Comparison of ENCODE assay signal across 27 cellular contexts in the genomic region with DNA sequence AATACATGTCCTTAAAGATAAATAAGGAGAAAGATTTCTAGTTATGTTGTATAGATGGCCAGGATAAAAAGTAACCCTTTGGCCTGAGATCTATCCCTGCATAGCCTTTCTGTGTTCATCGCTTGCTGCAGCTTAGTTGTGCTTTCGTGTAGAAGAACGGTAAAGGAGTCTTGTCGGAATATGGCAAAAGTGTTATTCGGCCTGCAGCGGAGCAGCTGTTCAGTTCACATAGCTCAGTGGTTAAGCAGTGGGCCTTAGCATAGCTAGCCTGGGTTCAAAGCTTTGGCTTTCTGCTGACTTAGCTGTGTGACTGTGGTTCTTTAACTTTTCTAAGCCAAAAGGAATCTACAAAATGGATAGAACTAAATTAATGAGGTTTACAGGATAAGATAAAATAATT.
"Had no signal": no experiment of that assay in that cellular context is flagged by ENCODE, and none has a peak within 500 bp of the region (broad histone marks: within the 10 kb centered on the region; RNA-seq: fewer than 3 reads in every experiment).

No MANE protein-coding gene starts in this region.

- H3K27me3 ChIP-seq: adrenal gland, colonic mucosa, dorsolateral prefrontal cortex, esophagus muscularis mucosa, gastroesophageal sphincter, ovary, right atrium auricular region, testis, upper lobe of left lung had no signal

- H3K27ac Mint-ChIP-seq: activated CD4-positive, alpha-beta T cell treated with anti-CD3 and anti-CD28 coated beads, Interleukin-2, amount 10 ng/mL, durations not matched to agents 24 days and 14 days; activated CD8-positive, alpha-beta memory T cell treated with anti-CD3 and anti-CD28 coated beads, Interleukin-2, amount 10 ng/mL, durations not matched to agents 7 days and 5 days; activated naive CD8-positive, alpha-beta T cell; activated T-helper 1 cell treated with anti-CD3 and anti-CD28 coated beads, Interleukin-12 subunit alpha, Interleukin-12 subunit beta, Interleukin-2, Interleukin-4 antibody, amounts not matched to agents 30 ng/mL and 10 ng/mL and 1 ng/mL, durations not matched to agents 14 hours and 24 hours and 36 hours; stimulated activated effector memory CD8-positive, alpha-beta T cell treated with anti-CD3 and anti-CD28 coated beads, Interleukin-12 subunit alpha, Interleukin-12 subunit beta, amount 100 ng/mL, for 72 hours; T-helper 2 cell treated with Interferon-gamma antibody and Interleukin-4, amounts not matched to agents 5 μg/mL and 100 μg/mL, for 36 hours had no signal

- H3K36me3 ChIP-seq: adrenal gland, colonic mucosa, ovary, prostate gland, right atrium auricular region had no signal

- H3K9ac ChIP-seq: SK-N-SH had no signal

- H3K27me3 Mint-ChIP-seq: activated CD4-positive, alpha-beta memory T cell treated with anti-CD3 and anti-CD28 coated beads, Interleukin-2, amount 10 ng/mL, durations not matched to agents 7 days and 5 days; activated CD4-positive, alpha-beta T cell treated with anti-CD3 and anti-CD28 coated beads, Interleukin-2, amount 10 ng/mL, durations not matched to agents 24 days and 14 days; activated CD8-positive, alpha-beta memory T cell treated with anti-CD3 and anti-CD28 coated beads, Interleukin-2, amount 10 ng/mL, durations not matched to agents 7 days and 5 days; activated naive CD8-positive, alpha-beta T cell; effector memory CD8-positive, alpha-beta T cell; naive thymus-derived CD4-positive, alpha-beta T cell had no signal

- ATAC-seq: activated CD4-positive, CD25-positive, alpha-beta regulatory T cell treated with anti-CD3 and anti-CD28 coated beads, Interleukin-2, amount 50 U/mL, for 24 hours; activated CD8-positive, alpha-beta memory T cell treated with anti-CD3 and anti-CD28 coated beads, Interleukin-2, amount 10 ng/mL, durations not matched to agents 7 days and 5 days; effector memory CD8-positive, alpha-beta T cell; gastroesophageal sphincter; mucosa of descending colon; naive thymus-derived CD4-positive, alpha-beta T cell; stimulated activated effector memory CD8-positive, alpha-beta T cell treated with anti-CD3 and anti-CD28 coated beads, Interleukin-12 subunit alpha, Interleukin-12 subunit beta, amount 100 ng/mL, for 72 hours had no signal

- H3K4me1 Mint-ChIP-seq: activated CD8-positive, alpha-beta memory T cell treated with anti-CD3 and anti-CD28 coated beads, Interleukin-2, amount 10 ng/mL, durations not matched to agents 7 days and 5 days had no signal

- DNase-seq: activated CD4-positive, alpha-beta memory T cell treated with anti-CD3 and anti-CD28 coated beads, Interleukin-2, amount 10 ng/mL, durations not matched to agents 7 days and 5 days; activated CD4-positive, alpha-beta T cell treated with anti-CD3 and anti-CD28 coated beads, Interleukin-2, amount 10 ng/mL, durations not matched to agents 24 days and 14 days; activated CD8-positive, alpha-beta memory T cell treated with anti-CD3 and anti-CD28 coated beads, Interleukin-2, amount 10 ng/mL, durations not matched to agents 7 days and 5 days; adrenal gland; colonic mucosa; dorsolateral prefrontal cortex; effector memory CD8-positive, alpha-beta T cell; head of caudate nucleus; mesenchymal stem cell; mucosa of descending colon; naive thymus-derived CD4-positive, alpha-beta T cell; ovary; SK-N-SH; stimulated activated CD4-positive, alpha-beta T cell treated with anti-CD3 and anti-CD28 coated beads, Interleukin-2, amount 100 ng/mL, for 24 hours; testis had no signal

- H3K9me3 ChIP-seq: adrenal gland, colonic mucosa, esophagus muscularis mucosa, gastroesophageal sphincter, mucosa of descending colon, ovary, prostate gland, right atrium auricular region, SK-N-SH, testis, upper lobe of left lung had no signal

- H3K27ac ChIP-seq: adrenal gland, colonic mucosa, dorsolateral prefrontal cortex, esophagus muscularis mucosa, gastroesophageal sphincter, ovary, prostate gland, right atrium auricular region, skin epidermis, testis, upper lobe of left lung, VCaP had no signal

- H3K4me3 Mint-ChIP-seq: activated CD4-positive, alpha-beta memory T cell treated with anti-CD3 and anti-CD28 coated beads, Interleukin-2, amount 10 ng/mL, durations not matched to agents 7 days and 5 days; activated CD4-positive, alpha-beta T cell treated with anti-CD3 and anti-CD28 coated beads, Interleukin-2, amount 10 ng/mL, durations not matched to agents 24 days and 14 days; activated CD8-positive, alpha-beta memory T cell treated with anti-CD3 and anti-CD28 coated beads, Interleukin-2, amount 10 ng/mL, durations not matched to agents 7 days and 5 days; activated naive CD8-positive, alpha-beta T cell; activated T-helper 1 cell treated with anti-CD3 and anti-CD28 coated beads, Interleukin-12 subunit alpha, Interleukin-12 subunit beta, Interleukin-2, Interleukin-4 antibody, amounts not matched to agents 30 ng/mL and 10 ng/mL and 1 ng/mL, durations not matched to agents 14 hours and 24 hours and 36 hours; effector memory CD8-positive, alpha-beta T cell; naive thymus-derived CD4-positive, alpha-beta T cell; stimulated activated effector memory CD8-positive, alpha-beta T cell treated with anti-CD3 and anti-CD28 coated beads, Interleukin-12 subunit alpha, Interleukin-12 subunit beta, amount 100 ng/mL, for 72 hours; T-helper 2 cell treated with Interferon-gamma antibody and Interleukin-4, amounts not matched to agents 5 μg/mL and 100 μg/mL, for 36 hours had no signal

- H3K4me3 ChIP-seq: adrenal gland, colonic mucosa, dorsolateral prefrontal cortex, esophagus muscularis mucosa, gastroesophageal sphincter, mucosa of descending colon, ovary, prostate gland, right atrium auricular region, skin epidermis, testis, upper lobe of left lung had no signal

- H3K9me3 Mint-ChIP-seq: activated CD4-positive, alpha-beta memory T cell treated with anti-CD3 and anti-CD28 coated beads, Interleukin-2, amount 10 ng/mL, durations not matched to agents 7 days and 5 days; activated CD4-positive, alpha-beta T cell treated with anti-CD3 and anti-CD28 coated beads, Interleukin-2, amount 10 ng/mL, durations not matched to agents 24 days and 14 days; activated T-helper 1 cell treated with anti-CD3 and anti-CD28 coated beads, Interleukin-12 subunit alpha, Interleukin-12 subunit beta, Interleukin-2, Interleukin-4 antibody, amounts not matched to agents 30 ng/mL and 10 ng/mL and 1 ng/mL, durations not matched to agents 14 hours and 24 hours and 36 hours; effector memory CD8-positive, alpha-beta T cell; naive thymus-derived CD4-positive, alpha-beta T cell; stimulated activated effector memory CD8-positive, alpha-beta T cell treated with anti-CD3 and anti-CD28 coated beads, Interleukin-12 subunit alpha, Interleukin-12 subunit beta, amount 100 ng/mL, for 72 hours; T-helper 2 cell treated with Interferon-gamma antibody and Interleukin-4, amounts not matched to agents 5 μg/mL and 100 μg/mL, for 36 hours had no signal

- H3K4me2 ChIP-seq: SK-N-SH had no signal

- H3K4me1 ChIP-seq: adrenal gland, colonic mucosa, esophagus muscularis mucosa, gastroesophageal sphincter, testis had no signal
